Comparison of ENCODE assay signal across 12 cellular contexts in the genomic region with DNA sequence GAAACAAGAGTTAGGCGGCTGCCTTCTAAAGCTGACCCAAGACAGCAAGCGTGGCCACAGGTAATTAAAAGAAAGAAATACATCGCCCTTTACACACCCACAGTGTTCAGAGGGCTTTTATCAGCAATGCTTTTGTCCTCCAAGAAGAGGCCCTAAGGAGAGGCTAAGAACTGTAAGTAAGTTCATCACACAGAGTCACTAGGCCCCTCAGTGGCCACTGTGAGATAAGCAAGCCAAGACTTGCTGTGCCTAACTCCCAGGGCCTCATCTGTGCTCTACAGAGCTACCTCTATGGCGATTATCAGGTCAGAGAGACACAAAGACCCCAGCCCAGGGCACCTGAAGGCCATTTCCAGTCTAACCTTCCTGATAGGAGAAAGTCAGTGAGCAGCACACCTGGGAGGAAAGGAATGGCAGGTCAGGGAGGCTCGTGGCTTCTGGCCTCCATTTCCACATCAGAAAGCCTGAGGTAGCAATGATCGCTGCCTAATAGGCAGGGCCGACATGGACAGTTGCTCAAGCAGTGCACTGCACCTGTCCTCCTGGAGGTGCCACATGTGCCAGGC.
DNase-seq lines count a peak whose midpoint lies in the region; ATAC-seq and TF ChIP-seq lines count a peak whose summit lies in the region.
"Had no signal": no experiment of that assay in that cellular context is flagged by ENCODE, and none has a peak within 500 bp of the region (broad histone marks: within the 10 kb centered on the region; RNA-seq: fewer than 3 reads in every experiment).

No MANE protein-coding gene starts in this region.

- no peak overlapping the region for H3K4me3 Mint-ChIP-seq in osteocyte (ENCODE audit: unreplicated experiment)
- H3K4me3 Mint-ChIP-seq: activated B cell treated with CpG ODN at 0.5 μM for 24 hours had no signal

- H3K27ac Mint-ChIP-seq in osteocyte (ENCODE audit: unreplicated experiment) = no peak overlapping the region
- H3K27ac Mint-ChIP-seq: activated B cell treated with CpG ODN at 0.5 μM for 24 hours had no signal

- CTCF ChIA-PET in RWPE1 (lab: Yijun Ruan, JAX) = no interaction called here

- H3K36me3 Mint-ChIP-seq in osteocyte (ENCODE audit: unreplicated experiment) = no peaks in the 10 kb centered on the region

- H3K27me3 Mint-ChIP-seq in osteocyte (ENCODE audit: unreplicated experiment) = no peaks in the 10 kb centered on the region
- H3K27me3 Mint-ChIP-seq: activated B cell treated with CpG ODN at 0.5 μM for 24 hours had no signal

- no peak for ATAC-seq in HG03565 (IDR thresholded peaks at IDR 0.05; ENCODE audit: unreplicated experiment)

- peaks cover 13% of the 10 kb centered on the region for H3K4me1 Mint-ChIP-seq in osteocyte (ENCODE audit: unreplicated experiment)
- H3K4me1 Mint-ChIP-seq: activated B cell treated with CpG ODN at 0.5 μM for 24 hours had no signal

- POLR2A ChIA-PET in RWPE1 (lab: Yijun Ruan, JAX; ENCODE audit: low non-redundant PET) = no interaction called here

- no peak overlapping the region; the same call in 1 of the 2 replicates for H3K27ac ChIP-seq in RWPE1
- H3K27ac ChIP-seq: vagina had no signal

- DNase-seq in GM03348 (ENCODE audit: low spot score) (peak; percentile 37), RWPE1 (ENCODE audit: low spot score) (peak; percentile 13), fibroblast of gingiva (ENCODE audit: low read depth) (peak; percentile 29), osteocyte (ENCODE audit: extremely low spot score, unreplicated experiment) (peak; percentile 36)
- DNase-seq in stimulated activated CD4-positive, alpha-beta T cell treated with anti-CD3 and anti-CD28 coated beads, Interleukin-15, amount 100 ng/mL, for 24 hours = no peak
- no peak for DNase-seq in effector CD4-positive, alpha-beta T cell
- DNase-seq: activated B cell treated with CpG ODN at 0.5 μM for 24 hours, cerebellar nuclear complex, NCI-H2107, Right ventricle myocardium superior had no signal

- TF ChIP-seq CTCF in RWPE1 (conservative IDR thresholded peaks at IDR 0.05; ENCODE audit: low read depth) (no peak), osteocyte (IDR thresholded peaks at IDR 0.05) (peak; percentile 39)

- peaks cover 1% of the 10 kb centered on the region for H3K9me3 Mint-ChIP-seq in osteocyte (ENCODE audit: unreplicated experiment)

Comparison
In these comparisons a context has a peak if more than half of its experiments do, and no peak if none do; other contexts are left out.
1. DNase-seq: peak in GM03348 (single experiment), RWPE1 (single experiment), fibroblast of gingiva (single experiment) and osteocyte (single experiment); none in stimulated activated CD4-positive, alpha-beta T cell treated with anti-CD3 and anti-CD28 coated beads, Interleukin-15, amount 100 ng/mL, for 24 hours (single experiment) and effector CD4-positive, alpha-beta T cell (single experiment).